8 cellular contexts compared by ENCODE assay signal in genomic region chr14:32259368-32260013, GRCh38. TPM values are rescaled to one million over a fixed set of nuclear protein-coding genes. Genes with fewer than 3 reads are reported as not detected.
DNase-seq lines count a peak whose midpoint lies in the region; ATAC-seq and TF ChIP-seq lines count a peak whose summit lies in the region.

No MANE protein-coding gene starts in this region.

- TF ChIP-seq RAD21 in HCT116 (IDR thresholded peaks at IDR 0.05; ENCODE audit: low read depth) = peak; percentile 12; the same call in 1 of the 2 replicates

- no peak overlapping the region for H3K4me3 Mint-ChIP-seq in activated naive CD4-positive, alpha-beta T cell treated with anti-CD3 and anti-CD28 coated beads, Interleukin-2, amount 10 ng/mL, durations not matched to agents 7 days and 5 days

- H3K79me2 ChIP-seq in HCT116 (ENCODE audit: insufficient read depth, low read length) = no peaks in the 10 kb centered on the region

- peak overlapping the region; percentile 61 for H3K4me2 ChIP-seq in HCT116 (ENCODE audit: low read length)

- no peak overlapping the region for H3K9ac ChIP-seq in HCT116 (ENCODE audit: low read length)

- H3K36me3 Mint-ChIP-seq in activated naive CD4-positive, alpha-beta T cell treated with anti-CD3 and anti-CD28 coated beads, Interleukin-2, amount 10 ng/mL, durations not matched to agents 7 days and 5 days = no peaks in the 10 kb centered on the region

- no peak overlapping the region for H3K27ac ChIP-seq in HCT116 (ENCODE audit: low read depth, low read length)
- H3K27ac ChIP-seq in brain microvascular endothelial cell = no peak overlapping the region

- H4K20me1 ChIP-seq in HCT116 (ENCODE audit: insufficient read depth) = no peaks in the 10 kb centered on the region

- RAD21 ChIA-PET in HCT116 (lab: Charles Lee; ENCODE audit: low non-redundant PET in 1 of 2, low total read pairs in 2 of 2, uncharacterized antibody in 2 of 2, unreplicated experiment in 2 of 2) = interaction anchor here (0.9 to 1.4 kb wide), 2 partner anchors 301 kb away, joined by 3 to 4 read pairs; no protein-coding TSS in a partner anchor

- H3K27me3 ChIP-seq in HCT116 (ENCODE audit: insufficient read depth, low read length) = no peaks in the 10 kb centered on the region
- H3K27me3 ChIP-seq in brain microvascular endothelial cell (replicated peaks) = no peaks in the 10 kb centered on the region

- no peak for TF ChIP-seq POLR2A in HCT116 (IDR thresholded peaks at IDR 0.05; ENCODE audit: borderline replicate concordance, extremely low read depth, insufficient read depth, insufficient read length)

- no peaks in the 10 kb centered on the region for H3K27me3 Mint-ChIP-seq in activated naive CD4-positive, alpha-beta T cell treated with anti-CD3 and anti-CD28 coated beads, Interleukin-2, amount 10 ng/mL, durations not matched to agents 7 days and 5 days

- in situ Hi-C loops in brain microvascular endothelial cell (cut with HindIII; ENCODE audit: low pct_ligation_motif_present, low sequenced_read_pairs) = no loop called here

- H3K9me2 ChIP-seq in HCT116 (ENCODE audit: insufficient read depth) = no peaks in the 10 kb centered on the region

- H3K9me3 Mint-ChIP-seq in activated naive CD4-positive, alpha-beta T cell treated with anti-CD3 and anti-CD28 coated beads, Interleukin-2, amount 10 ng/mL, durations not matched to agents 7 days and 5 days = peaks cover 20% of the 10 kb centered on the region

- intact Hi-C loops in HCT116 (cut with micrococcal nuclease) = loop anchor here (10.0 kb wide), 2 partner anchors 805 to 905 kb away; partner anchors contain the start of gene DTD2

- POLR2A ChIA-PET in HCT116 (lab: Charles Lee) = no interaction called here

- no peak overlapping the region for H3K4me3 ChIP-seq in HCT116 (replicated peaks in 1 of 2; ENCODE audit: low read depth in 1 of 2, low read length in 2 of 2)
- no peak overlapping the region for H3K4me3 ChIP-seq in brain microvascular endothelial cell (ENCODE audit: low read depth, low read length)

- no TSS peak for BruUV-seq in HCT116 (replicated peaks; lab: Mats Ljungman, UMichigan)

- CTCF ChIA-PET in activated naive CD4-positive, alpha-beta T cell treated with anti-CD3 and anti-CD28 coated beads, Interleukin-2, amount 10 ng/mL, durations not matched to agents 7 days and 5 days (lab: Charles Lee) = interaction anchor here (0.7 to 2.4 kb wide), 6 partner anchors 26 to 300 kb away, joined by 3 to 16 read pairs (median 4); no protein-coding TSS in a partner anchor
- CTCF ChIA-PET in HCT116 (lab: Charles Lee) = interaction anchor here (1.2 to 2.4 kb wide), 5 partner anchors 123 to 749 kb away, joined by 3 to 12 read pairs (median 5); no protein-coding TSS in a partner anchor

- H2AFZ ChIP-seq in HCT116 (ENCODE audit: low read depth, low read length, poor library complexity, severe bottlenecking) = no peak overlapping the region

- no peak for TF ChIP-seq CTCF in HCT116 (IDR thresholded peaks at IDR 0.05 in 2 of 3, conservative IDR thresholded peaks at IDR 0.05 in 1 of 3; ENCODE audit: borderline replicate concordance in 1 of 3, insufficient read depth in 1 of 3, low read depth in 2 of 3, low read length in 2 of 3)
- TF ChIP-seq CTCF in brain microvascular endothelial cell (IDR thresholded peaks at IDR 0.05; ENCODE audit: low read depth, low read length, missing control alignments) = no peak

- peaks cover 5 to 7% of the 10 kb centered on the region in 2 experiments; a peak in 1 of 4 replicates for H3K9me3 ChIP-seq in HCT116 (ENCODE audit: control insufficient read depth in 1 of 2, insufficient read depth in 1 of 2, low read depth in 1 of 2, low read length in 2 of 2)

- H3K4me1 ChIP-seq in HCT116 (ENCODE audit: control insufficient read depth in 1 of 2, insufficient read depth in 2 of 2, low read length in 2 of 2) = peaks cover 11 to 21% of the 10 kb centered on the region in 2 experiments; a peak in 3 of 4 replicates

- DNase-seq in activated naive CD4-positive, alpha-beta T cell treated with anti-CD3 and anti-CD28 coated beads, Interleukin-2, amount 10 ng/mL, durations not matched to agents 7 days and 5 days = no peak
- no peak for DNase-seq in activated naive CD4-positive, alpha-beta T cell treated with Interleukin-2 at 50 U/mL for 16 hours
- peak; percentile 56 for DNase-seq in HCT116 (ENCODE audit: low read depth, low spot score)
- peak; percentile 86 for DNase-seq in LoVo (ENCODE audit: low spot score)
- peak; percentile 33 for DNase-seq in brain microvascular endothelial cell
- no peak for DNase-seq in stimulated activated naive CD8-positive, alpha-beta T cell treated with anti-CD3 and anti-CD28 coated beads, Interleukin-15, Interleukin-2, amounts not matched to agents 100 U/mL and 50 U/mL, for 24 hours
- no peak for DNase-seq in central memory CD4-positive, alpha-beta T cell
- DNase-seq in dedifferentiated amniotic fluid mesenchymal stem cell (ENCODE audit: extremely low spot score) = no peak

- H3K4me1 Mint-ChIP-seq in activated naive CD4-positive, alpha-beta T cell treated with anti-CD3 and anti-CD28 coated beads, Interleukin-2, amount 10 ng/mL, durations not matched to agents 7 days and 5 days = peaks cover 18% of the 10 kb centered on the region

- peak overlapping the region; percentile 30 for H3K27ac Mint-ChIP-seq in activated naive CD4-positive, alpha-beta T cell treated with anti-CD3 and anti-CD28 coated beads, Interleukin-2, amount 10 ng/mL, durations not matched to agents 7 days and 5 days

- H3K36me3 ChIP-seq in HCT116 (ENCODE audit: control insufficient read depth in 1 of 2, insufficient read depth in 2 of 2, low read length in 2 of 2) = no peaks in the 10 kb centered on the region
- H3K36me3 ChIP-seq in brain microvascular endothelial cell (replicated peaks) = no peaks in the 10 kb centered on the region

- peak; percentile 66 for ATAC-seq in HCT116
- peak; percentile 89 for ATAC-seq in stimulated activated naive CD8-positive, alpha-beta T cell treated with anti-CD3 and anti-CD28 coated beads, Interleukin-15, Interleukin-2, amounts not matched to agents 100 U/mL and 50 U/mL, for 24 hours

TF ChIP-seq in HCT116, 20 proteins besides CTCF, POLR2A, EP300 and RAD21:
- TF ChIP-seq POLR2AphosphoS5 (IDR thresholded peaks at IDR 0.05; ENCODE audit: low read depth, low read length) (no peak), SIN3A (IDR thresholded peaks at IDR 0.05; ENCODE audit: low read depth) (0 out of 2 replicates have a peak, but pooled peaks have one; percentile 19), EZH2 (IDR thresholded peaks at IDR 0.05) (no peak), FOSL1 (IDR thresholded peaks at IDR 0.05; ENCODE audit: low read depth) (peak; percentile 85), ZNF274 (IDR thresholded peaks at IDR 0.05; ENCODE audit: low read depth, low read length) (no peak), SRF (IDR thresholded peaks at IDR 0.05; ENCODE audit: low read depth) (no peak), YY1 (IDR thresholded peaks at IDR 0.05; ENCODE audit: extremely low read depth, insufficient replicate concordance, low read depth, low read length) (no peak), MAX (IDR thresholded peaks at IDR 0.05) (peak; percentile 37; the same call in 1 of the 2 replicates), SP1 (IDR thresholded peaks at IDR 0.05; ENCODE audit: low read depth) (peak; percentile 67), ELF1 (IDR thresholded peaks at IDR 0.05; ENCODE audit: borderline replicate concordance, low read depth) (no peak), JUND (IDR thresholded peaks at IDR 0.05) (peak; percentile 89), CEBPB (IDR thresholded peaks at IDR 0.05; ENCODE audit: low read depth) (0 out of 2 replicates have a peak, but pooled peaks have one; percentile 28), TCF7L2 (IDR thresholded peaks at IDR 0.05; ENCODE audit: borderline replicate concordance, extremely low read depth, insufficient read depth, insufficient read length) (peak; percentile 98), CBX3 (IDR thresholded peaks at IDR 0.05; ENCODE audit: low read depth) (peak; percentile 63), EZH2phosphoT487 (IDR thresholded peaks at IDR 0.05; ENCODE audit: borderline replicate concordance) (no peak)

RNA-seq across cellular contexts. Expression of gene RNU6-8, which starts 56.4 kb away (rescaled TPM):
- not detected for total RNA-seq in HCT116 (2021; ENCODE audit: unreplicated experiment)
- polyA plus RNA-seq in HCT116 (2012) = not detected in 2 replicates

RNA-seq across cellular contexts. Expression of gene RNU6-7, which starts 57.6 kb away (rescaled TPM):
- not detected for total RNA-seq in HCT116 (2021; ENCODE audit: unreplicated experiment)
- not detected in 2 replicates for polyA plus RNA-seq in HCT116 (2012)

Comparison
In these comparisons a context has a peak if more than half of its experiments do, and no peak if none do; other contexts are left out.
1. DNase-seq: peak in HCT116 (single experiment), LoVo (single experiment) and brain microvascular endothelial cell (single experiment); none in activated naive CD4-positive, alpha-beta T cell treated with anti-CD3 and anti-CD28 coated beads, Interleukin-2, amount 10 ng/mL, durations not matched to agents 7 days and 5 days (single experiment), activated naive CD4-positive, alpha-beta T cell treated with Interleukin-2 at 50 U/mL for 16 hours (single experiment), stimulated activated naive CD8-positive, alpha-beta T cell treated with anti-CD3 and anti-CD28 coated beads, Interleukin-15, Interleukin-2, amounts not matched to agents 100 U/mL and 50 U/mL, for 24 hours (single experiment), central memory CD4-positive, alpha-beta T cell (single experiment) and dedifferentiated amniotic fluid mesenchymal stem cell (single experiment).